ENCODE assay signal across 8 cellular contexts in genomic region chr3:9810357-9810726, GRCh38. TPM values are rescaled to one million over a fixed set of nuclear protein-coding genes. Genes with fewer than 3 reads are reported as not detected.
DNase-seq lines count a peak whose midpoint lies in the region; ATAC-seq, FAIRE-seq and TF ChIP-seq lines count a peak whose summit lies in the region.

No MANE protein-coding gene starts in this region.

- H3K4me3 Mint-ChIP-seq in activated CD4-positive, alpha-beta T cell treated with anti-CD3 and anti-CD28 coated beads, Interleukin-2, amount 10 ng/mL, durations not matched to agents 24 days and 14 days: peak overlapping the region; percentile 82

- H3K27me3 Mint-ChIP-seq in activated CD4-positive, alpha-beta T cell treated with anti-CD3 and anti-CD28 coated beads, Interleukin-2, amount 10 ng/mL, durations not matched to agents 24 days and 14 days: no peaks in the 10 kb centered on the region

- H3K27ac ChIP-seq in body of pancreas: peak overlapping the region; percentile 73 to 97 (median 88)
- peak overlapping the region; percentile 96 to 99 for H3K27ac ChIP-seq in thoracic aorta

- H3K9me3 ChIP-seq in body of pancreas (no peaks in the 10 kb centered on the region), thoracic aorta (no peaks in the 10 kb centered on the region)

- H3K4me1 Mint-ChIP-seq in activated CD4-positive, alpha-beta T cell treated with anti-CD3 and anti-CD28 coated beads, Interleukin-2, amount 10 ng/mL, durations not matched to agents 24 days and 14 days: peaks cover 37% of the 10 kb centered on the region

- TF ChIP-seq POLR2A in body of pancreas (IDR thresholded peaks at IDR 0.05): no peak

- no peak for DNase-seq in activated CD4-positive, alpha-beta T cell treated with anti-CD3 and anti-CD28 coated beads, Interleukin-2, amount 10 ng/mL, durations not matched to agents 24 days and 14 days
- no peak for DNase-seq in activated CD4-positive, alpha-beta T cell treated with anti-CD3 and anti-CD28 coated beads for 48 hours
- DNase-seq in body of pancreas (no peak), left kidney (ENCODE audit: low read depth, low spot score) (peak; percentile 69), thoracic aorta (ENCODE audit: low spot score) (no peak), D721Med (ENCODE audit: insufficient read length, low spot score) (no peak)
- DNase-seq in effector CD8-positive, alpha-beta T cell (lab: John Stamatoyannopoulos, UW): no peak

- H3K4me1 ChIP-seq in body of pancreas (peaks cover 21% of the 10 kb centered on the region), thoracic aorta (ENCODE audit: control insufficient read depth in 1 of 2, low read depth in 2 of 2) (peaks cover 0 to 20% of the 10 kb centered on the region in 2 donors)

- no peaks in the 10 kb centered on the region for H3K9me3 Mint-ChIP-seq in activated CD4-positive, alpha-beta T cell treated with anti-CD3 and anti-CD28 coated beads, Interleukin-2, amount 10 ng/mL, durations not matched to agents 24 days and 14 days

- H3K27me3 ChIP-seq in body of pancreas: no peaks in the 10 kb centered on the region
- H3K27me3 ChIP-seq in thoracic aorta (replicated peaks; ENCODE audit: insufficient read depth): no peaks in the 10 kb centered on the region

- FAIRE-seq in D721Med (lab: Jason Lieb, UNC): no peak

- 3 to 15% methylated on average over 7 to 25 of the region's 25 CpGs for WGBS in body of pancreas, 2 donors

- ATAC-seq in body of pancreas (no peak), thoracic aorta (ENCODE audit: insufficient number of reproducible peaks, low FRiP score, low read depth) (peak; percentile 34), GM19397 (IDR thresholded peaks at IDR 0.05; ENCODE audit: unreplicated experiment) (no peak)

- peaks cover 0 to 4% of the 10 kb centered on the region in 2 donors for H3K36me3 ChIP-seq in body of pancreas (replicated peaks in 1 of 2; ENCODE audit: insufficient read depth in 1 of 2, low read depth in 2 of 2)
- H3K36me3 ChIP-seq in thoracic aorta: peaks cover 6% of the 10 kb centered on the region

- intact Hi-C loops in activated CD4-positive, alpha-beta T cell treated with anti-CD3 and anti-CD28 coated beads, Interleukin-2, amount 10 ng/mL, durations not matched to agents 24 days and 14 days (cut with micrococcal nuclease): no loop called here
- intact Hi-C loops in body of pancreas (cut with DNase I): no loop called here

- no peak for TF ChIP-seq CTCF in body of pancreas (IDR thresholded peaks at IDR 0.05)
- no peak for TF ChIP-seq CTCF in thoracic aorta (IDR thresholded peaks at IDR 0.05)
- TF ChIP-seq CTCF in D721Med (IDR thresholded peaks at IDR 0.05; ENCODE audit: insufficient read depth, missing control alignments): no peak

- H3K4me3 ChIP-seq in body of pancreas (peak overlapping the region; percentile 50 to 51), thoracic aorta (peak overlapping the region; percentile 92)

- H3K27ac Mint-ChIP-seq in activated CD4-positive, alpha-beta T cell treated with anti-CD3 and anti-CD28 coated beads, Interleukin-2, amount 10 ng/mL, durations not matched to agents 24 days and 14 days: no peak overlapping the region

- peaks cover 50% of the 10 kb centered on the region for H3K36me3 Mint-ChIP-seq in activated CD4-positive, alpha-beta T cell treated with anti-CD3 and anti-CD28 coated beads, Interleukin-2, amount 10 ng/mL, durations not matched to agents 24 days and 14 days (ENCODE audit: low read depth)

RNA-seq across cellular contexts. Expression of gene TTLL3, which starts 0.3 kb away (rescaled TPM):
- 33.2 and 37.7 TPM in 2 replicates for total RNA-seq in activated CD4-positive, alpha-beta T cell treated with anti-CD3 and anti-CD28 coated beads, Interleukin-2, amount 10 ng/mL, durations not matched to agents 24 days and 14 days
- total RNA-seq in body of pancreas (10 to 100 TPM; 24.1 to 88.0 TPM), thoracic aorta (10 to 100 TPM; 77.0 to 91.9 TPM)

RNA-seq across cellular contexts. Expression of gene ARPC4, which starts 17.5 kb away (rescaled TPM):
- 263 and 267 TPM in 2 replicates for total RNA-seq in activated CD4-positive, alpha-beta T cell treated with anti-CD3 and anti-CD28 coated beads, Interleukin-2, amount 10 ng/mL, durations not matched to agents 24 days and 14 days
- 10 to 100 TPM; 33.6 to 57.1 TPM for total RNA-seq in body of pancreas
- total RNA-seq in thoracic aorta: 100 to 1,000 TPM; 196 to 204 TPM

RNA-seq across cellular contexts. Expression of gene TADA3, which starts 18.1 kb away (rescaled TPM):
- total RNA-seq in activated CD4-positive, alpha-beta T cell treated with anti-CD3 and anti-CD28 coated beads, Interleukin-2, amount 10 ng/mL, durations not matched to agents 24 days and 14 days: 63.4 and 64.6 TPM in 2 replicates
- 10 to 100 TPM; 37.4 to 37.6 TPM for total RNA-seq in body of pancreas
- 10 to 100 TPM; 61.7 to 73.6 TPM for total RNA-seq in thoracic aorta

RNA-seq across cellular contexts. Expression of gene RPUSD3, which starts 33.5 kb away (rescaled TPM):
- 84.3 and 85.7 TPM in 2 replicates for total RNA-seq in activated CD4-positive, alpha-beta T cell treated with anti-CD3 and anti-CD28 coated beads, Interleukin-2, amount 10 ng/mL, durations not matched to agents 24 days and 14 days
- 10 to 100 TPM; 31.6 to 51.4 TPM for total RNA-seq in body of pancreas
- 10 to 100 TPM; 24.5 to 41.3 TPM for total RNA-seq in thoracic aorta

RNA-seq across cellular contexts. Expression of gene CAMK1, which starts 40.6 kb away (rescaled TPM):
- 81.0 and 83.7 TPM in 2 replicates for total RNA-seq in activated CD4-positive, alpha-beta T cell treated with anti-CD3 and anti-CD28 coated beads, Interleukin-2, amount 10 ng/mL, durations not matched to agents 24 days and 14 days
- 10 to 100 TPM; 10.9 to 34.9 TPM for total RNA-seq in body of pancreas
- total RNA-seq in thoracic aorta: 10 to 100 TPM; 50.9 to 69.7 TPM
